ENCODE assay signal across 1 cellular context in the genomic region with DNA sequence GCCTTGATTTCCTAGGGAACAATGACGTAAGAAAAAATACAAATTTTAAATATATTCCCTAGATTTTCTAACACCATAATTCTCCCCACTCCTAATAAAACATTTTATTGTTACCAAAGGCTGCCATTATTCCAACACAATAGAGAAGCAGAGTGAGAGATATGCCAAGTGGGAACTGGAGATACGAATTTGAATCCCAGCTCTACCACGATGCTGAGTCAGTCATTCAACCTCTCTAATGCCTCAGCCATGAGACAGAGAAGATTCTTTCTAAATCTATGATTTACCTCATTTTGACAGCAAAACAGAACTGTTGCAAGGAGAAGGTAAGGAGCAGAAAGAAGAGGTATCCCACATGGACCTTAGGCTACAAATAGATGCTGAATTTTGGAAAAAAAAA.
TF ChIP-seq lines count a peak whose summit lies in the region.

No MANE protein-coding gene starts in this region.

TF ChIP-seq in IMR-90, 13 proteins besides CTCF, POLR2A, EP300 and RAD21:
- TF ChIP-seq MAFK (IDR thresholded peaks at IDR 0.05; ENCODE audit: low read depth, low read length) (peak; percentile 70), CHD1 (IDR thresholded peaks at IDR 0.05; ENCODE audit: low read depth, low read length) (no peak)
